In the genomic region with DNA sequence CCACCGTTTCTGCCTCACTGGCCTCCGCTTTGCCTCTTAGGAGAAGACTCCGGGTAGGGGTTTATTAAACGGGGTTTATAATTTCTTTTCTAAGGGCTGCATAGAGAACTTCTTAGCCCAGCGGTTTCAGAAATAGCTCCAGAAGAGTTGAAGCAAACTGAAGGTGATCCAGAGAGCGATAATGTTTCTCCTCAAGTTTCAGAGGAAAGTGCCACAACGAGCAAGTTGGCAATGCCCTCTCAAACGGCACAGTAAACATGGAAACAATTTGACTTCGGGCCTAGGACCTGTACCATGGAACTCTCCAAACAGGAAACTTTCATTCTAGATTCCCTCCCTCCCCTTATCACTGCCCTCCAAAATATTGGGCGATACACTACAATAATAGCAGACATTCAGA, we compare ENCODE assay signal across 8 cellular contexts. TPM values are rescaled to one million over a fixed set of nuclear protein-coding genes. Genes with fewer than 3 reads are reported as not detected.
A peak's percentile ranks its signal among the peaks of the same experiment; 100 is the strongest.
DNase-seq lines count a peak whose midpoint lies in the region; ATAC-seq and TF ChIP-seq lines count a peak whose summit lies in the region.

No MANE protein-coding gene starts in this region.

- 0 to 4% methylated on average over 10 of the region's 10 CpGs for WGBS in GM23248 (ENCODE audit: low coverage in 1 of 2, low lambda C conversion rate in 2 of 2, missing lambda C conversion rate in 2 of 2), 2 experiments
- WGBS in gastroesophageal sphincter (ENCODE audit: low coverage in 1 of 2), 2 donors, result 14 to 26% methylated on average over 4 to 10 of the region's 10 CpGs

- H2AFZ ChIP-seq in GM23248, result peak overlapping the region; percentile 90

- H3K9me3 ChIP-seq in GM23248 (ENCODE audit: low read depth) (no peaks in the 10 kb centered on the region), gastroesophageal sphincter (no peaks in the 10 kb centered on the region), skeletal muscle satellite cell (replicated peaks; ENCODE audit: low read length) (no peaks in the 10 kb centered on the region)

- in situ Hi-C loops in GM23248 (cut with MboI), result loop anchor here (10.0 to 25.0 kb wide), 2 partner anchors 302 to 785 kb away; partner anchors contain the start of gene CACNA1I

- TF ChIP-seq EP300 in gastroesophageal sphincter (IDR thresholded peaks at IDR 0.05), result no peak

- H3K36me3 ChIP-seq in GM23248 (ENCODE audit: low read depth) (peaks cover 31% of the 10 kb centered on the region), gastroesophageal sphincter (peaks cover 0 to 40% of the 10 kb centered on the region in 2 donors), skeletal muscle satellite cell (ENCODE audit: insufficient read depth, low read length) (peaks cover 23% of the 10 kb centered on the region)

- H3K4me3 ChIP-seq in GM23248, result peak overlapping the region; percentile 96
- peak overlapping the region; percentile 86 for H3K4me3 ChIP-seq in WI38 (ENCODE audit: low read depth, low read length)
- peak overlapping the region; percentile 42 to 77 for H3K4me3 ChIP-seq in gastroesophageal sphincter
- H3K4me3 ChIP-seq in skeletal muscle satellite cell (ENCODE audit: low read length), result peak overlapping the region; percentile 99

- peaks cover 55% of the 10 kb centered on the region for H3K79me2 ChIP-seq in GM23248 (ENCODE audit: insufficient read depth)

- no peak for TF ChIP-seq POLR2A in gastroesophageal sphincter (IDR thresholded peaks at IDR 0.05)

- no peak for TF ChIP-seq CTCF in WI38 (IDR thresholded peaks at IDR 0.05; ENCODE audit: low read depth, low read length)
- TF ChIP-seq CTCF in gastroesophageal sphincter (IDR thresholded peaks at IDR 0.05), result no peak

- H3K9ac ChIP-seq in GM23248 (peak overlapping the region; percentile 83), skeletal muscle satellite cell (ENCODE audit: low read depth, low read length) (peak overlapping the region; percentile 97)

- no peaks in the 10 kb centered on the region for H3K9me2 ChIP-seq in GM23248 (ENCODE audit: insufficient read depth)

- H3K27me3 ChIP-seq in GM23248 (replicated peaks; ENCODE audit: insufficient read depth), result no peaks in the 10 kb centered on the region
- H3K27me3 ChIP-seq in gastroesophageal sphincter, result no peaks in the 10 kb centered on the region
- H3K27me3 ChIP-seq in skeletal muscle satellite cell (ENCODE audit: control insufficient read depth, insufficient read depth, low read length), result no peaks in the 10 kb centered on the region

- 0 out of 2 replicates have a peak, but pooled peaks cover 20% of the 10 kb centered on the region for H3F3A ChIP-seq in GM23248 (ENCODE audit: insufficient read depth)

- H3K27ac ChIP-seq in GM23248 (peak overlapping the region; percentile 74), gastroesophageal sphincter (peak overlapping the region; percentile 10 to 95 (median 90))

- no peaks in the 10 kb centered on the region for H4K20me1 ChIP-seq in GM23248 (ENCODE audit: insufficient read depth)

- no peak for ATAC-seq in gastroesophageal sphincter
- ATAC-seq in HG03442 (IDR thresholded peaks at IDR 0.05; ENCODE audit: unreplicated experiment), result no peak

- H3K4me2 ChIP-seq in GM23248 (ENCODE audit: unreplicated experiment) (peak overlapping the region; percentile 90), skeletal muscle satellite cell (ENCODE audit: low read length) (peak overlapping the region; percentile 95)

- DNase-seq in GM23248 (no peak), mucosa of gallbladder (ENCODE audit: low spot score) (no peak), NCI-H510A (lab: John Stamatoyannopoulos, UW) (no peak), amygdala (lab: John Stamatoyannopoulos, UW) (no peak)

- H3K4me1 ChIP-seq in GM23248 (ENCODE audit: insufficient read depth) (peaks cover 15% of the 10 kb centered on the region; the same call in 1 of the 2 replicates), gastroesophageal sphincter (peaks cover 2 to 31% (median 15%) of the 10 kb centered on the region in 3 donors), skeletal muscle satellite cell (ENCODE audit: control insufficient read depth, insufficient read depth, low read length) (peaks cover 14% of the 10 kb centered on the region)

RNA-seq across cellular contexts. Expression of gene ADSL, which starts 1.0 kb away (rescaled TPM):
- 108 and 123 TPM in 2 replicates for total RNA-seq in GM23248 (2014; rRNA removed; shearing (Covaris generic))
- 70.8 and 72.5 TPM in 2 replicates for polyA plus RNA-seq in GM23248 (2016; fragmentation: Nextera tagmentation; extraction: Ambion mirVana)
- 100 to 1,000 TPM in 1 of 4 donors, 10 to 100 TPM in 3; 81.0 to 101 (median 87.2) TPM for total RNA-seq in gastroesophageal sphincter
- total RNA-seq in skeletal muscle satellite cell (2012; rRNA removed), result 158 and 162 TPM in 2 replicates
- 34.9 TPM for total RNA-seq in mucosa of gallbladder

RNA-seq across cellular contexts. Expression of gene SGSM3, which starts 23.1 kb away (rescaled TPM):
- total RNA-seq in GM23248 (2014; rRNA removed; shearing (Covaris generic)), result 40.8 and 45.2 TPM in 2 replicates
- polyA plus RNA-seq in GM23248 (2016; fragmentation: Nextera tagmentation; extraction: Ambion mirVana), result 47.6 and 48.2 TPM in 2 replicates
- total RNA-seq in gastroesophageal sphincter (10 to 100 TPM; 36.6 to 46.3 (median 40.6) TPM), mucosa of gallbladder (213 TPM)
- total RNA-seq in skeletal muscle satellite cell (2012; rRNA removed), result 37.5 and 41.7 TPM in 2 replicates
